In the genomic region with DNA sequence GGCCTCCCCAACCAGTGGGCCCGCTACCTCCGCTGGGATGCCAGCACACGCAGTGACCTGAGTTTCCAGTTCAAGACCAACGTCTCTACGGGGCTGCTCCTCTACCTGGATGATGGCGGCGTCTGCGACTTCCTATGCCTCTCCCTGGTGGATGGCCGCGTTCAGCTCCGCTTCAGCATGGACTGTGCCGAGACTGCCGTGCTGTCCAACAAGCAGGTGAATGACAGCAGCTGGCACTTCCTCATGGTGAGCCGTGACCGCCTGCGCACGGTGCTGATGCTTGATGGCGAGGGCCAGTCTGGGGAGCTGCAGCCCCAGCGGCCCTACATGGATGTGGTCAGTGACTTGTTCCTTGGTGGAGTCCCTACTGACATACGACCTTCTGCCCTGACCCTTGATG, we compare ENCODE assay signal across 37 cellular contexts.
DNase-seq lines count a peak whose midpoint lies in the region; ATAC-seq, FAIRE-seq and TF ChIP-seq lines count a peak whose summit lies in the region.
"Had no signal": no experiment of that assay in that cellular context is flagged by ENCODE, and none has a peak within 500 bp of the region (broad histone marks: within the 10 kb centered on the region; RNA-seq: fewer than 3 reads in every experiment).

No MANE protein-coding gene starts in this region.

- intact Hi-C loops in left colon (cut with DNase I, micrococcal nuclease): no loop called here

- no peak for TF ChIP-seq RAD21 in H1 (IDR thresholded peaks at IDR 0.05 in 1 of 2, conservative IDR thresholded peaks at IDR 0.05 in 1 of 2; ENCODE audit: low read depth in 2 of 2, low read length in 2 of 2)

- H3K27ac ChIP-seq in H1 (ENCODE audit: low read depth, low read length) (no peak overlapping the region), neuronal stem cell (replicated peaks; ENCODE audit: low read length) (no peak overlapping the region)
- H3K27ac ChIP-seq: 22Rv1; A549; BLaER1; BLaER1 treated with 17β-estradiol and CSF1 and Interleukin-3, amounts not matched to agents 10 nM and 100 nM; C4-2B had no signal

- no peaks in the 10 kb centered on the region for H3K9me3 ChIP-seq in H1 (ENCODE audit: insufficient read depth in 2 of 2, low read depth in 1 of 2, low read length in 1 of 2)
- no peaks in the 10 kb centered on the region for H3K9me3 ChIP-seq in neuronal stem cell (replicated peaks in 1 of 2; ENCODE audit: control insufficient read depth in 2 of 2, insufficient read depth in 1 of 2, low read depth in 1 of 2, low read length in 2 of 2)
- H3K9me3 ChIP-seq: A549; BE2C; BLaER1; BLaER1 treated with 17β-estradiol and CSF1 and Interleukin-3, amounts not matched to agents 10 nM and 100 nM; Caco-2 had no signal

- no peak for TF ChIP-seq EP300 in H1 (IDR thresholded peaks at IDR 0.05; ENCODE audit: borderline replicate concordance in 1 of 2, low read depth in 2 of 2, low read length in 2 of 2)

- H3K14ac ChIP-seq in H1 (ENCODE audit: insufficient read length) (no peak overlapping the region), neuronal stem cell (ENCODE audit: low read length) (no peak overlapping the region)

- no peaks in the 10 kb centered on the region for H3K9me3 Mint-ChIP-seq in activated T-cell treated with anti-CD3 and anti-CD28 coated beads, Interleukin-2, amount 50 U/mL, for 4 hours
- H3K9me3 Mint-ChIP-seq: CD4-positive, alpha-beta memory T cell; CD4-positive, alpha-beta T cell; CD8-positive, alpha-beta T cell had no signal

- H3K36me3 Mint-ChIP-seq in activated T-cell treated with anti-CD3 and anti-CD28 coated beads, Interleukin-2, amount 50 U/mL, for 4 hours (ENCODE audit: insufficient read depth): no peaks in the 10 kb centered on the region
- H3K36me3 Mint-ChIP-seq: CD14-positive monocyte; CD4-positive, alpha-beta memory T cell; CD4-positive, CD25-positive, alpha-beta regulatory T cell; CD8-positive, alpha-beta memory T cell; CD8-positive, alpha-beta T cell had no signal

- TF ChIP-seq CTCF in GM06990 (IDR thresholded peaks at IDR 0.05; ENCODE audit: insufficient read depth, low read length, poor library complexity, severe bottlenecking) (no peak), H1 (IDR thresholded peaks at IDR 0.05; ENCODE audit: control extremely low read depth in 1 of 3, insufficient read depth in 1 of 3, low read depth in 1 of 3, low read length in 3 of 3) (no peak), GM13976 (IDR thresholded peaks at IDR 0.05; ENCODE audit: borderline replicate concordance, control extremely low read depth, extremely low read depth, insufficient read depth, missing control alignments) (no peak)

- H3K4me1 Mint-ChIP-seq in activated T-cell treated with anti-CD3 and anti-CD28 coated beads, Interleukin-2, amount 50 U/mL, for 4 hours (ENCODE audit: low read depth): no peaks in the 10 kb centered on the region
- H3K4me1 Mint-ChIP-seq: B cell; CD14-positive monocyte; CD4-positive, alpha-beta memory T cell; CD4-positive, CD25-positive, alpha-beta regulatory T cell; CD8-positive, alpha-beta memory T cell had no signal

- no peak overlapping the region for H3K4ac ChIP-seq in H1 (replicated peaks; ENCODE audit: insufficient read length, low read depth, low read length)
- no peak overlapping the region for H3K4ac ChIP-seq in neuronal stem cell (ENCODE audit: low read length)

- H3K36me3 ChIP-seq in GM06990 (ENCODE audit: control insufficient read depth, insufficient read depth, low read length) (no peaks in the 10 kb centered on the region), H1 (ENCODE audit: control insufficient read depth in 2 of 4, insufficient read depth in 4 of 4, low read length in 3 of 4) (no peaks in the 10 kb centered on the region), neuronal stem cell (replicated peaks in 1 of 2; ENCODE audit: control insufficient read depth in 2 of 2, insufficient read depth in 2 of 2, low read length in 2 of 2) (no peaks in the 10 kb centered on the region)
- H3K36me3 ChIP-seq: BE2C, BLaER1 had no signal

- H2AFZ ChIP-seq in H1 (ENCODE audit: low read length) (no peak overlapping the region), neuronal stem cell (ENCODE audit: low read length) (no peak overlapping the region)

- H3K27me3 Mint-ChIP-seq in activated T-cell treated with anti-CD3 and anti-CD28 coated beads, Interleukin-2, amount 50 U/mL, for 4 hours (ENCODE audit: low read depth): no peaks in the 10 kb centered on the region
- H3K27me3 Mint-ChIP-seq: B cell; CD4-positive, alpha-beta T cell; CD4-positive, CD25-positive, alpha-beta regulatory T cell; CD8-positive, alpha-beta memory T cell had no signal

- H3K4me1 ChIP-seq in H1 (replicated peaks in 1 of 4; ENCODE audit: control insufficient read depth in 3 of 4, insufficient read depth in 4 of 4, low read length in 3 of 4) (no peaks in the 10 kb centered on the region), neuronal stem cell (ENCODE audit: control insufficient read depth in 2 of 2, insufficient read depth in 1 of 2, low read depth in 1 of 2, low read length in 2 of 2) (peaks cover 0 to 2% of the 10 kb centered on the region in 2 donors)
- H3K4me1 ChIP-seq: A549; BE2C; BLaER1; BLaER1 treated with 17β-estradiol and CSF1 and Interleukin-3, amounts not matched to agents 10 nM and 100 nM; Caco-2 had no signal

- H3K79me1 ChIP-seq in H1 (ENCODE audit: low read depth, low read length) (no peaks in the 10 kb centered on the region), neuronal stem cell (ENCODE audit: low read depth, low read length) (no peaks in the 10 kb centered on the region)

- H3K23ac ChIP-seq in H1 (ENCODE audit: insufficient read length) (no peak overlapping the region), neuronal stem cell (ENCODE audit: low read depth, low read length, poor library complexity) (no peak overlapping the region)

- H3K56ac ChIP-seq in H1 (replicated peaks; ENCODE audit: insufficient read length, low read depth, low read length): no peak overlapping the region

- no peak for TF ChIP-seq POLR2A in H1 (IDR thresholded peaks at IDR 0.05; ENCODE audit: control extremely low read depth in 1 of 2, low read depth in 2 of 2, low read length in 2 of 2)

- H3K4me2 ChIP-seq in H1 (ENCODE audit: insufficient read depth in 1 of 2, low read depth in 2 of 2, low read length in 2 of 2) (no peak overlapping the region), neuronal stem cell (ENCODE audit: insufficient read depth, low read length, poor library complexity, severe bottlenecking) (no peak overlapping the region)
- H3K4me2 ChIP-seq: A549; BLaER1; BLaER1 treated with 17β-estradiol and CSF1 and Interleukin-3, amounts not matched to agents 10 nM and 100 nM had no signal

- no peaks in the 10 kb centered on the region for H3K79me2 ChIP-seq in H1 (ENCODE audit: control insufficient read depth in 1 of 2, insufficient read depth in 2 of 2, low read length in 2 of 2)

- WGBS in H1 (ENCODE audit: extremely low coverage in 1 of 2, insufficient coverage in 1 of 2, insufficient read length in 1 of 2, insufficient replicate concordance in 2 of 2, low coverage in 1 of 2, low lambda C conversion rate in 2 of 2, missing lambda C conversion rate in 1 of 2), 2 experiments: 95% methylated on average over 20 of the region's 20 CpGs; no CpG with 5 or more reads in 1 of the 2 experiments
- WGBS in neuronal stem cell (ENCODE audit: extremely low coverage in 2 of 2, insufficient read length in 2 of 2, insufficient replicate concordance in 1 of 2), 2 donors: no CpG with 5 or more reads among the region's 20 CpGs

- no peak for FAIRE-seq in H1 (lab: Jason Lieb, UNC)
- FAIRE-seq: A204.1, A549, D721Med had no signal

- no peak overlapping the region for H4K5ac ChIP-seq in H1 (ENCODE audit: insufficient read length, low read depth, low read length)

- in situ Hi-C loops in GM13976 (cut with MboI; ENCODE audit: low sequenced_read_pairs, unreplicated experiment): no loop called here

- H2BK5ac ChIP-seq in H1 (ENCODE audit: low read depth, low read length) (no peak overlapping the region), neuronal stem cell (ENCODE audit: low read length) (no peak overlapping the region)

- H2BK12ac ChIP-seq in H1 (ENCODE audit: low read depth, low read length) (no peak overlapping the region), neuronal stem cell (ENCODE audit: low read length) (peak overlapping the region; percentile 59)

- CTCF ChIA-PET in H1 (lab: Charles Lee; ENCODE audit: partially characterized antibody): interaction anchor here (0.6 to 2.1 kb wide), 5 partner anchors 11 to 160 kb away, joined by 3 to 5 read pairs (median 4); no protein-coding TSS in a partner anchor

- no peak overlapping the region for H2AK5ac ChIP-seq in H1 (ENCODE audit: low read depth, low read length)
- H2AK5ac ChIP-seq in neuronal stem cell (ENCODE audit: low read depth, low read length): peak overlapping the region; percentile 21

- H2BK120ac ChIP-seq in H1 (replicated peaks; ENCODE audit: low read depth, low read length): no peak overlapping the region
- H2BK120ac ChIP-seq in neuronal stem cell (ENCODE audit: low read depth, low read length): no peak overlapping the region

- H3K18ac ChIP-seq in H1 (ENCODE audit: extremely low read depth, low read length) (no peak overlapping the region), neuronal stem cell (ENCODE audit: low read length) (peak overlapping the region; percentile 63)

- no peak overlapping the region for H3K4me3 Mint-ChIP-seq in activated T-cell treated with anti-CD3 and anti-CD28 coated beads, Interleukin-2, amount 50 U/mL, for 4 hours
- H3K4me3 Mint-ChIP-seq: B cell; CD14-positive monocyte; CD4-positive, alpha-beta memory T cell; CD4-positive, alpha-beta T cell; CD4-positive, CD25-positive, alpha-beta regulatory T cell; CD8-positive, alpha-beta memory T cell; CD8-positive, alpha-beta T cell had no signal

- no peak for ATAC-seq in activated T-cell treated with anti-CD3 and anti-CD28 coated beads, Interleukin-2, amount 50 U/mL, for 4 hours
- no peak for ATAC-seq in left colon
- ATAC-seq in HG02852 (IDR thresholded peaks at IDR 0.05; ENCODE audit: unreplicated experiment): no peak
- ATAC-seq: CD8-positive, alpha-beta T cell had no signal

- H3K23me2 ChIP-seq in H1 (ENCODE audit: low read depth, low read length): no peaks in the 10 kb centered on the region

- H2BK20ac ChIP-seq in H1 (ENCODE audit: low read length): no peak overlapping the region

- H3K9ac ChIP-seq in H1 (replicated peaks in 1 of 4; ENCODE audit: extremely low read depth in 1 of 4, low read depth in 3 of 4, low read length in 3 of 4) (no peak overlapping the region), neuronal stem cell (ENCODE audit: low read depth, low read length, poor library complexity) (no peak overlapping the region)
- H3K9ac ChIP-seq: BLaER1; BLaER1 treated with 17β-estradiol and CSF1 and Interleukin-3, amounts not matched to agents 10 nM and 100 nM had no signal

- no peak overlapping the region for H3K4me3 ChIP-seq in GM06990 (replicated peaks; ENCODE audit: low read depth, low read length)
- no peak overlapping the region for H3K4me3 ChIP-seq in H1 (ENCODE audit: extremely low read depth in 1 of 4, insufficient read depth in 2 of 4, low read depth in 3 of 4, low read length in 4 of 4)
- H3K4me3 ChIP-seq in neuronal stem cell (ENCODE audit: low read length in 2 of 2): no peak overlapping the region
- H3K4me3 ChIP-seq: A549; BLaER1; BLaER1 treated with 17β-estradiol and CSF1 and Interleukin-3, amounts not matched to agents 10 nM and 100 nM had no signal

- H2BK15ac ChIP-seq in H1 (ENCODE audit: low read length) (no peak overlapping the region), neuronal stem cell (ENCODE audit: low read length) (no peak overlapping the region)

- no peaks in the 10 kb centered on the region for H3K27me3 ChIP-seq in GM06990 (replicated peaks; ENCODE audit: control insufficient read depth, insufficient read depth, low read length)
- no peaks in the 10 kb centered on the region for H3K27me3 ChIP-seq in H1 (replicated peaks in 1 of 4; ENCODE audit: control insufficient read depth in 3 of 4, extremely low read depth in 1 of 4, insufficient read depth in 3 of 4, low read length in 3 of 4)
- H3K27me3 ChIP-seq in neuronal stem cell (ENCODE audit: control insufficient read depth in 3 of 3, insufficient read depth in 3 of 3, low read depth in 1 of 3, low read length in 3 of 3): peaks cover 0 to 2% (median 0%) of the 10 kb centered on the region in 3 experiments
- H3K27me3 ChIP-seq: BE2C; BLaER1; BLaER1 treated with 17β-estradiol and CSF1 and Interleukin-3, amounts not matched to agents 10 nM and 100 nM had no signal

- H4K8ac ChIP-seq in H1 (ENCODE audit: extremely low read depth, insufficient read depth, low read length) (no peak overlapping the region), neuronal stem cell (ENCODE audit: low read depth, low read length) (no peak overlapping the region)

- POLR2A ChIA-PET in H1 (lab: Charles Lee; ENCODE audit: partially characterized antibody): interaction anchor here (0.5 kb wide), 1 partner anchor 213 kb away, joined by 3 read pairs; no protein-coding TSS in a partner anchor

- peak overlapping the region; percentile 76 for H4K91ac ChIP-seq in H1 (replicated peaks; ENCODE audit: insufficient read length, low read length)
- no peak overlapping the region for H4K91ac ChIP-seq in neuronal stem cell (ENCODE audit: low read depth, low read length, poor library complexity)

- H4K20me1 ChIP-seq in H1 (replicated peaks in 1 of 2; ENCODE audit: control insufficient read depth in 1 of 2, insufficient read depth in 2 of 2, low read length in 2 of 2): no peaks in the 10 kb centered on the region
- H4K20me1 ChIP-seq: BLaER1; BLaER1 treated with 17β-estradiol and CSF1 and Interleukin-3, amounts not matched to agents 10 nM and 100 nM had no signal

- peak; percentile 4 for DNase-seq in activated T-cell treated with anti-CD3 and anti-CD28 coated beads, Interleukin-2, amount 50 U/mL, for 4 hours
- no peak for DNase-seq in activated T-cell treated with anti-CD3 and anti-CD28 coated beads, Interleukin-2, amount 50 U/mL, for 48 hours
- DNase-seq in GM06990 (ENCODE audit: extremely low read depth, insufficient read length) (peak; percentile 6), H1 (ENCODE audit: low read depth in 1 of 2, low spot score in 2 of 2) (no peak), neuronal stem cell (ENCODE audit: low spot score) (no peak), left colon (no peak), GM13976 (ENCODE audit: low spot score) (no peak)
- DNase-seq: 8988T; ACHN; AML-193; BE2C; C1 segment of cervical spinal cord; Caco-2; Calu3; CD4-positive, alpha-beta memory T cell; CD4-positive, alpha-beta T cell; CD4-positive, CD25-positive, alpha-beta regulatory T cell; CD8-positive, alpha-beta memory T cell; CD8-positive, alpha-beta T cell; COR-L47; DMS 273 treated with DMSO at 0.1 percent for 48 hours; DMS153; DMS53; DMS79; DMS79 treated with DMSO at 0.1 percent for 48 hours; DND-41; EL had no signal

Comparison
In these comparisons a context has a peak if more than half of its experiments do, and no peak if none do; other contexts are left out.
1. DNase-seq: peak in activated T-cell treated with anti-CD3 and anti-CD28 coated beads, Interleukin-2, amount 50 U/mL, for 4 hours (single experiment) and GM06990 (single experiment); none in activated T-cell treated with anti-CD3 and anti-CD28 coated beads, Interleukin-2, amount 50 U/mL, for 48 hours (0 of 2), H1 (0 of 2), neuronal stem cell (single experiment), left colon (0 of 2) and GM13976 (single experiment).